ENCODE assay signal across 21 cellular contexts in genomic region chr7:8384901-8385300, GRCh38. TPM values are rescaled to one million over a fixed set of nuclear protein-coding genes. Genes with fewer than 3 reads are reported as not detected.
DNase-seq lines count a peak whose midpoint lies in the region; ATAC-seq, FAIRE-seq and TF ChIP-seq lines count a peak whose summit lies in the region.
"Had no signal": no experiment of that assay in that cellular context is flagged by ENCODE, and none has a peak within 500 bp of the region (broad histone marks: within the 10 kb centered on the region; RNA-seq: fewer than 3 reads in every experiment).

No MANE protein-coding gene starts in this region.

- BruUV-seq in GM12878 (replicated peaks; lab: Mats Ljungman, UMichigan): no TSS peak

- FAIRE-seq in GM18507 (lab: Jason Lieb, UNC) (peak; percentile 24), GM12878 (lab: Jason Lieb, UNC) (peak; percentile 65)

- H3K9ac ChIP-seq in GM12878 (ENCODE audit: control insufficient read depth, insufficient read depth, low read length): no peak overlapping the region

- no peak for TF ChIP-seq RAD21 in GM12878 (IDR thresholded peaks at IDR 0.05; ENCODE audit: insufficient read depth, low read depth, low read length)

- 44% methylated on average over 4 of the region's 4 CpGs for WGBS in GM12878 (ENCODE audit: insufficient coverage, insufficient replicate concordance, low lambda C conversion rate, missing lambda C conversion rate)

- intact Hi-C loops in GM12878 (cut with micrococcal nuclease; ENCODE audit: unreplicated experiment): no loop called here

- no peaks in the 10 kb centered on the region for H3K36me3 ChIP-seq in GM12878 (ENCODE audit: control insufficient read depth in 2 of 2, insufficient read depth in 2 of 2, low read length in 1 of 2)
- H3K36me3 ChIP-seq: MG63, SJCRH30 had no signal

- no peak for TF ChIP-seq EP300 in GM12878 (IDR thresholded peaks at IDR 0.05; ENCODE audit: borderline replicate concordance in 1 of 2, control insufficient read depth in 1 of 2, low read depth in 2 of 2, low read length in 2 of 2)

- H4K20me1 ChIP-seq in GM12878 (ENCODE audit: control insufficient read depth, insufficient read depth): no peaks in the 10 kb centered on the region

- H3K27me3 ChIP-seq in GM12878 (replicated peaks in 1 of 2; ENCODE audit: control insufficient read depth in 2 of 2, insufficient read depth in 2 of 2, low read length in 1 of 2): no peaks in the 10 kb centered on the region
- H3K27me3 ChIP-seq: MG63, SJCRH30 had no signal

- no peak overlapping the region for H3K4me2 ChIP-seq in GM12878 (ENCODE audit: control insufficient read depth, insufficient read depth)

- H2AFZ ChIP-seq in GM12878 (ENCODE audit: control insufficient read depth, low read depth, low read length): no peak overlapping the region

- no peak for DNase-seq in GM18507 (ENCODE audit: extremely low spot score, insufficient read length, low read depth)
- peak; percentile 25 for DNase-seq in GM12878 (ENCODE audit: low read depth, low spot score)
- DNase-seq in RKO (ENCODE audit: low spot score): no peak
- no peak for DNase-seq in DMS153 (lab: John Stamatoyannopoulos, UW)
- no peak for DNase-seq in GM20000 (ENCODE audit: low spot score)
- DNase-seq: EL; H9; MG63; NCI-H1105 treated with DMSO at 0.1 percent for 48 hours; NCI-H187 treated with DMSO at 0.1 percent for 48 hours; NCI-H345; NCI-H526; NK-92 treated with Interleukin-12 subunit alpha and Interleukin-12 subunit beta, amount 100 ng/mL, for 24 hours; OCI-M1; SJCRH30; T-helper 17 cell had no signal

- RAD21 ChIA-PET in GM12878 (lab: Charles Lee; ENCODE audit: unreplicated experiment): interaction anchor here (1.8 kb wide), 1 partner anchor 13 kb away, joined by 4 read pairs; no protein-coding TSS in a partner anchor

- 0 out of 2 replicates have a peak overlapping the region, but pooled peaks have one; percentile 33 for H3K4me3 ChIP-seq in GM12878
- H3K4me3 ChIP-seq: MG63, SJCRH30 had no signal

- no peak for TF ChIP-seq POLR2A in GM12878 (IDR thresholded peaks at IDR 0.05; ENCODE audit: low read depth, low read length)

- SMC1A ChIA-PET in GM12878 (lab: Charles Lee; ENCODE audit: uncharacterized antibody, unreplicated experiment): interaction anchor here (1.6 kb wide), 1 partner anchor 13 kb away, joined by 4 read pairs; no protein-coding TSS in a partner anchor

- POLR2A ChIA-PET in GM12878 (lab: Charles Lee): no interaction called here

- in situ Hi-C loops in GM12878 (cut with MboI): no loop called here

- peak; percentile 28 for ATAC-seq in GM19351 (IDR thresholded peaks at IDR 0.05; ENCODE audit: unreplicated experiment)
- peak; percentile 40 for ATAC-seq in HG02885 (IDR thresholded peaks at IDR 0.05; ENCODE audit: poor library complexity, unreplicated experiment)
- peak; percentile 36 for ATAC-seq in GM12878
- ATAC-seq: T-helper 17 cell had no signal

- H3K9me3 ChIP-seq in GM12878 (replicated peaks; ENCODE audit: control insufficient read depth, insufficient read depth, low read length): no peaks in the 10 kb centered on the region
- H3K9me3 ChIP-seq: MG63, SJCRH30 had no signal

- CTCF ChIA-PET in GM12878 (lab: Yijun Ruan, JAX): interaction anchor here (1.0 to 1.7 kb wide), 2 partner anchors 13 to 34 kb away, joined by 3 to 4 read pairs; no protein-coding TSS in a partner anchor

- H3K4me1 ChIP-seq in GM12878 (ENCODE audit: control insufficient read depth, insufficient read depth, low read length): peaks cover 21% of the 10 kb centered on the region
- H3K4me1 ChIP-seq: SJCRH30 had no signal

- no peak overlapping the region for H3K27ac ChIP-seq in GM12878 (ENCODE audit: control insufficient read depth, insufficient read depth)
- H3K27ac ChIP-seq: C4-2B, RWPE1, SJCRH30 had no signal

- TF ChIP-seq CTCF in GM12878 (IDR thresholded peaks at IDR 0.05 in 2 of 3, conservative IDR thresholded peaks at IDR 0.05 in 1 of 3; ENCODE audit: control insufficient read depth in 2 of 3, extremely low read depth in 1 of 3, insufficient read depth in 1 of 3, low read depth in 3 of 3, low read length in 3 of 3) (no peak), GM20000 (IDR thresholded peaks at IDR 0.05; ENCODE audit: extremely low read depth, missing control alignments) (no peak)

- no peaks in the 10 kb centered on the region for H3K79me2 ChIP-seq in GM12878 (ENCODE audit: control insufficient read depth, insufficient read depth, low read length)

TF ChIP-seq in GM12878, 131 proteins besides CTCF, POLR2A, EP300 and RAD21 (continues in another document):
- TF ChIP-seq CUX1 (IDR thresholded peaks at IDR 0.05; ENCODE audit: insufficient replicate concordance, low read depth, low read length) (peak; percentile 49), BCL11A (IDR thresholded peaks at IDR 0.05; ENCODE audit: low read depth, low read length) (0 out of 2 replicates have a peak, but pooled peaks have one; percentile 18), TCF12 (IDR thresholded peaks at IDR 0.05; ENCODE audit: low read depth, low read length) (no peak), HDAC2 (IDR thresholded peaks at IDR 0.05) (no peak), ZBED1 (IDR thresholded peaks at IDR 0.05; ENCODE audit: borderline replicate concordance) (no peak), NKRF (conservative IDR thresholded peaks at IDR 0.05) (no peak), CHD4 (IDR thresholded peaks at IDR 0.05) (no peak), SIN3A (IDR thresholded peaks at IDR 0.05; ENCODE audit: low read depth, low read length) (no peak), CEBPB (IDR thresholded peaks at IDR 0.05; ENCODE audit: borderline replicate concordance in 1 of 2, low read depth in 2 of 2, low read length in 2 of 2) (no peak)

RNA-seq across cellular contexts. Expression of gene NXPH1, which starts 48.5 kb away (rescaled TPM):
- 0.48 and 0.49 TPM in 2 replicates for total RNA-seq in GM12878 (2013; cell fraction: nucleolus; rRNA removed)
- total RNA-seq in GM12878 (2014; rRNA removed) (not detected in 2 replicates), GM12878 (2014; rRNA removed; fragmentation: Illumina TruSeq; extraction: Trizol) (not detected in 2 replicates), GM12878 (2021) (not detected in 2 replicates)
- not detected for polyA plus RNA-seq in GM12878 (2011; ENCODE audit: low read depth)
- polyA plus RNA-seq in GM12878 (2011; rRNA removed) (0.34 and 0.50 TPM in 2 replicates), GM12878 (2014; fragmentation: Illumina TruSeq; extraction: Trizol) (0.06 TPM in 1 of 2 replicates, not detected in the other), GM12878 (2014; fragmentation: Nextera tagmentation; extraction: Ambion mirVana) (not detected), GM12878 (2014; rRNA removed) (not detected in 2 replicates), GM12878 (2016; fragmentation: Nextera tagmentation; extraction: Ambion mirVana) (not detected)
- polyA plus RNA-seq in GM12878 (2011; cell fraction: cytosol; rRNA removed): 0.05 and 0.12 TPM in 2 replicates
- polyA plus RNA-seq in GM12878 (2011; cell fraction: nucleus; rRNA removed): 0.22 and 0.48 TPM in 2 replicates
- polyA plus RNA-seq in GM12878 (2012): not detected in 2 replicates
- polyA minus RNA-seq in GM12878 (2011; rRNA and poly(A)+ RNA removed): 0.15 and 0.31 TPM in 2 replicates
- polyA minus RNA-seq in GM12878 (2011; cell fraction: cytosol; rRNA and poly(A)+ RNA removed): not detected in 2 replicates
- polyA minus RNA-seq in GM12878 (2011; cell fraction: nucleus; rRNA and poly(A)+ RNA removed): 0.67 TPM in 1 of 2 replicates, not detected in the other
- total RNA-seq: A673, SJCRH30, T-helper 17 cell had no signal
